Comparison of ENCODE assay signal across 8 cellular contexts in the genomic region with DNA sequence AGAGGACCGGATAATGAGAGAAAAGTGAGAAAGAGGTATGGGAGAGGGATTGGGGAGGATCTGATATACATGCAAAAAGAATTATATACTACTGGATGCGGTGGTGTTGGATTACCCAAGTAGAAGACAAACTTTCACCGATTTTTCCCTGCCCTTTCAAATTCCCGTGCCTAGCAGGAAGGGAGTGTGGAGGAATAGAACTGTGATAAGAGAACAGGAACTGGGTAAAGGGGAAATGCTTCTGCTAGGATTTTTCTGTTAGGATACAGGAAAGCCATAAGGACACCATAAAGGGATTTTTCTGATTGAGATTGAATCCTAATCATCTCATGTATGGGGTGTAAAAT. TPM values are rescaled to one million over a fixed set of nuclear protein-coding genes. Genes with fewer than 3 reads are reported as not detected.
A peak's percentile ranks its signal among the peaks of the same experiment; 100 is the strongest.
DNase-seq lines count a peak whose midpoint lies in the region; ATAC-seq and TF ChIP-seq lines count a peak whose summit lies in the region.

No MANE protein-coding gene starts in this region.

- H3K9me3 Mint-ChIP-seq in CD4-positive, CD25-positive, alpha-beta regulatory T cell: peaks cover 0 to 2% (median 0%) of the 10 kb centered on the region in 7 donors

- intact Hi-C loops in esophagus squamous epithelium (cut with DNase I): no loop called here

- in situ Hi-C loops in SK-MEL-5 (cut with HindIII; ENCODE audit: low pct_unique_long_range_greater_than_20kb, low sequenced_read_pairs): no loop called here

- H2AFZ ChIP-seq in neuron (ENCODE audit: low read depth, low read length): peak overlapping the region; percentile 68

- H3K4me1 ChIP-seq in CD4-positive, CD25-positive, alpha-beta regulatory T cell (ENCODE audit: control insufficient read depth, insufficient read depth, low read length, poor library complexity, severe bottlenecking): peaks cover 25% of the 10 kb centered on the region
- H3K4me1 ChIP-seq in esophagus squamous epithelium: peaks cover 4 to 48% (median 10%) of the 10 kb centered on the region in 3 donors
- peaks cover 20% of the 10 kb centered on the region for H3K4me1 ChIP-seq in neuron (ENCODE audit: insufficient read depth, low read length)

- peaks cover 19 to 35% (median 25%) of the 10 kb centered on the region in 4 donors for H3K4me1 Mint-ChIP-seq in CD4-positive, CD25-positive, alpha-beta regulatory T cell

- TF ChIP-seq CTCF in esophagus squamous epithelium (IDR thresholded peaks at IDR 0.05): no peak

- peak overlapping the region; percentile 53 for H3K27ac ChIP-seq in CD4-positive, CD25-positive, alpha-beta regulatory T cell (ENCODE audit: insufficient read depth, low read length, poor library complexity, severe bottlenecking)
- peak overlapping the region; percentile 94 to 98 (median 96) for H3K27ac ChIP-seq in esophagus squamous epithelium

- TF ChIP-seq POLR2A in esophagus squamous epithelium (IDR thresholded peaks at IDR 0.05): no peak

- H3K36me3 ChIP-seq in CD4-positive, CD25-positive, alpha-beta regulatory T cell (ENCODE audit: control insufficient read depth, insufficient read depth, low read length): no peaks in the 10 kb centered on the region
- no peaks in the 10 kb centered on the region for H3K36me3 ChIP-seq in esophagus squamous epithelium
- H3K36me3 ChIP-seq in neuron (ENCODE audit: insufficient read depth, low read length): no peaks in the 10 kb centered on the region

- no peaks in the 10 kb centered on the region for H3K27me3 ChIP-seq in CD4-positive, CD25-positive, alpha-beta regulatory T cell (ENCODE audit: control insufficient read depth, insufficient read depth, low read length)
- H3K27me3 ChIP-seq in esophagus squamous epithelium (no peaks in the 10 kb centered on the region), neuron (ENCODE audit: insufficient read depth, low read length) (no peaks in the 10 kb centered on the region)

- H3K4me3 ChIP-seq in CD4-positive, CD25-positive, alpha-beta regulatory T cell (ENCODE audit: low read depth, low read length): peak overlapping the region; percentile 96
- H3K4me3 ChIP-seq in esophagus squamous epithelium (peak overlapping the region; percentile 74 to 94 (median 80)), neuron (ENCODE audit: low read length) (peak overlapping the region; percentile 69)

- 0 to 1% methylated on average over 4 of the region's 4 CpGs for WGBS in esophagus squamous epithelium, 2 donors

- DNase-seq in CD4-positive, CD25-positive, alpha-beta regulatory T cell: peak in 1 of 3 donors; percentile 4
- DNase-seq in HCEC 1CT (peak; percentile 30), SK-MEL-5 (ENCODE audit: low read depth, low spot score) (peak; percentile 31), esophagus squamous epithelium (lab: John Stamatoyannopoulos, UW) (no peak), UCSD-AML1 (lab: John Stamatoyannopoulos, UW; ENCODE audit: unreplicated experiment) (no peak), ureter (ENCODE audit: low spot score) (no peak)

- H3K27me3 Mint-ChIP-seq in CD4-positive, CD25-positive, alpha-beta regulatory T cell: peaks cover 17% of the 10 kb centered on the region

- peaks cover 4% of the 10 kb centered on the region for H3K36me3 Mint-ChIP-seq in CD4-positive, CD25-positive, alpha-beta regulatory T cell

- no peak for ATAC-seq in CD4-positive, CD25-positive, alpha-beta regulatory T cell (ENCODE audit: low read depth in 2 of 2)
- no peak for ATAC-seq in GM19397 (IDR thresholded peaks at IDR 0.05; ENCODE audit: unreplicated experiment)

- H3K9me3 ChIP-seq in CD4-positive, CD25-positive, alpha-beta regulatory T cell (ENCODE audit: control insufficient read depth in 2 of 2, low read length in 2 of 2): no peaks in the 10 kb centered on the region
- H3K9me3 ChIP-seq in esophagus squamous epithelium: no peaks in the 10 kb centered on the region
- H3K9me3 ChIP-seq in neuron (ENCODE audit: low read length): no peaks in the 10 kb centered on the region

- H3K27ac Mint-ChIP-seq in CD4-positive, CD25-positive, alpha-beta regulatory T cell: peak overlapping the region; percentile 97 to 98 (median 98)

- peak overlapping the region; percentile 93 to 99 (median 97) for H3K4me3 Mint-ChIP-seq in CD4-positive, CD25-positive, alpha-beta regulatory T cell

RNA-seq across cellular contexts. Expression of gene MTMR2, which starts 0.5 kb away (rescaled TPM):
- 9.8 TPM for total RNA-seq in CD4-positive, CD25-positive, alpha-beta regulatory T cell
- polyA plus RNA-seq in CD4-positive, CD25-positive, alpha-beta regulatory T cell: 10 to 100 TPM; 12.5 to 21.3 (median 14.0) TPM
- total RNA-seq in SK-MEL-5 (2014; rRNA removed; shearing (Covaris generic)): 17.8 and 23.8 TPM in 2 replicates
- polyA plus RNA-seq in SK-MEL-5 (2015; cell fraction: cytosol; rRNA removed): 22.4 TPM in 2 replicates
- polyA plus RNA-seq in SK-MEL-5 (2015; cell fraction: nucleus; rRNA removed): 16.4 and 17.2 TPM in 2 replicates
- total RNA-seq in esophagus squamous epithelium (10 to 100 TPM; 10.8 to 29.5 (median 21.5) TPM), ureter (37.5 TPM)

Comparison
In these comparisons a context has a peak if more than half of its experiments do, and no peak if none do; other contexts are left out.
1. DNase-seq: peak in HCEC 1CT (single experiment) and SK-MEL-5 (single experiment); none in esophagus squamous epithelium (single experiment), UCSD-AML1 (single experiment) and ureter (single experiment).
2. Peak in every context shown above with its lines, with median percentiles within 50 percentile points of each other: H3K4me3 ChIP-seq.